18 cellular contexts compared by ENCODE assay signal in the genomic region with DNA sequence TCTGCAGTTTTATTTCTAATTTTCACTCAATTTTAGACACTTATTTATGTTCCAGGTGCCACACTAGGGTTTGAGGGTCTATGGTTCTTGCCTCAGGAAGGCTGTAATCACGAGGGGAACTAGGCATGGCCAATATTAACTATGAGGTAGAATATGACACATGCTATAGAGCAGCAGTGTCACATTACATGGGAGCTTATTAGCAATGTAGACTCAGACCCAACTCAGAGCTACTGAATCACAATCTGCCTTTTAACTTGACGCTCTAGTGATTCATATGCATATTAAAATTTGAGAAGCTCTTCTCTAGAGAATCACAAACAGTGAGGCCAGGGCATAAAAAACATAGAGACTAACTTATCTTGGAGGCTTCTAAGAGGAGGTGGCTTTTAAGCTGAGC. TPM values are rescaled to one million over a fixed set of nuclear protein-coding genes. Genes with fewer than 3 reads are reported as not detected.
A peak's percentile ranks its signal among the peaks of the same experiment; 100 is the strongest.
DNase-seq lines count a peak whose midpoint lies in the region; ATAC-seq and TF ChIP-seq lines count a peak whose summit lies in the region.
"Had no signal": no experiment of that assay in that cellular context is flagged by ENCODE, and none has a peak within 500 bp of the region (broad histone marks: within the 10 kb centered on the region; RNA-seq: fewer than 3 reads in every experiment).

No MANE protein-coding gene starts in this region.

- H3K27me3 ChIP-seq in MG63 (no peaks in the 10 kb centered on the region), osteoblast (ENCODE audit: insufficient read depth, low read length) (peaks cover 2% of the 10 kb centered on the region)

- no peaks in the 10 kb centered on the region for H3K9me3 Mint-ChIP-seq in activated CD8-positive, alpha-beta T cell treated with anti-CD3 and anti-CD28 coated beads, Interleukin-2, amount 10 ng/mL, durations not matched to agents 7 days and 5 days (ENCODE audit: insufficient read depth)
- H3K9me3 Mint-ChIP-seq: activated CD8-positive, alpha-beta T cell treated with anti-CD3 and anti-CD28 coated beads for 36 hours; activated T-helper 1 cell treated with anti-CD3 and anti-CD28 coated beads, Interleukin-12 subunit alpha, Interleukin-12 subunit beta, Interleukin-2, Interleukin-4 antibody, amounts not matched to agents 30 ng/mL and 10 ng/mL and 1 ng/mL, durations not matched to agents 14 hours and 24 hours and 36 hours had no signal

- DNase-seq in GM04504 (ENCODE audit: low read depth) (peak; percentile 55), MG63 (peak; percentile 11), choroid plexus epithelial cell (ENCODE audit: low read depth) (peak; percentile 5), osteoblast (ENCODE audit: insufficient read length, low spot score, missing footprints) (peak; percentile 48), glomerular visceral epithelial cell (ENCODE audit: extremely low spot score) (no peak)
- no peak for DNase-seq in activated CD8-positive, alpha-beta T cell treated with anti-CD3 and anti-CD28 coated beads, Interleukin-2, amount 10 ng/mL, durations not matched to agents 7 days and 5 days
- DNase-seq in activated CD8-positive, alpha-beta memory T cell treated with anti-CD3 and anti-CD28 coated beads, Interleukin-2, amount 50 U/mL, for 4 hours, result no peak
- DNase-seq: activated CD8-positive, alpha-beta T cell treated with anti-CD3 and anti-CD28 coated beads for 36 hours; DMS79 treated with DMSO at 0.1 percent for 48 hours; NCI-H1694 treated with DMSO at 0.1 percent for 48 hours; NCI-H524; stimulated activated CD4-positive, alpha-beta T cell treated with anti-CD3 and anti-CD28 coated beads, Interleukin-12 subunit alpha, Interleukin-12 subunit beta, amount 100 ng/mL, for 4 hours; stimulated activated naive CD8-positive, alpha-beta T cell treated with anti-CD3 and anti-CD28 coated beads, Interleukin-15, Interleukin-2, amounts not matched to agents 100 U/mL and 50 U/mL, for 24 hours had no signal

- no peaks in the 10 kb centered on the region for H4K20me1 ChIP-seq in osteoblast (ENCODE audit: insufficient read depth, low read length)

- POLR2A ChIA-PET in activated CD8-positive, alpha-beta T cell treated with anti-CD3 and anti-CD28 coated beads, Interleukin-2, amount 10 ng/mL, durations not matched to agents 7 days and 5 days (lab: Charles Lee), result no interaction called here

- no peak overlapping the region for H2AFZ ChIP-seq in osteoblast (ENCODE audit: low read length)

- CTCF ChIA-PET in activated CD8-positive, alpha-beta T cell treated with anti-CD3 and anti-CD28 coated beads, Interleukin-2, amount 10 ng/mL, durations not matched to agents 7 days and 5 days (lab: Charles Lee), result no interaction called here

- no peak overlapping the region for H3K4me3 Mint-ChIP-seq in activated CD8-positive, alpha-beta T cell treated with anti-CD3 and anti-CD28 coated beads, Interleukin-2, amount 10 ng/mL, durations not matched to agents 7 days and 5 days
- H3K4me3 Mint-ChIP-seq: activated CD8-positive, alpha-beta T cell treated with anti-CD3 and anti-CD28 coated beads for 36 hours; activated T-helper 1 cell treated with anti-CD3 and anti-CD28 coated beads, Interleukin-12 subunit alpha, Interleukin-12 subunit beta, Interleukin-2, Interleukin-4 antibody, amounts not matched to agents 30 ng/mL and 10 ng/mL and 1 ng/mL, durations not matched to agents 14 hours and 24 hours and 36 hours; memory B cell; natural killer cell treated with Interleukin-12 subunit alpha and Interleukin-12 subunit beta and Interleukin-15 and Interleukin-18, amount 100 ng/mL, for 72 hours had no signal

- no peaks in the 10 kb centered on the region for H3K36me3 Mint-ChIP-seq in activated CD8-positive, alpha-beta T cell treated with anti-CD3 and anti-CD28 coated beads, Interleukin-2, amount 10 ng/mL, durations not matched to agents 7 days and 5 days (ENCODE audit: low read depth)
- H3K36me3 Mint-ChIP-seq: memory B cell; natural killer cell treated with Interleukin-12 subunit alpha and Interleukin-12 subunit beta and Interleukin-15 and Interleukin-18, amount 100 ng/mL, for 72 hours had no signal

- no peaks in the 10 kb centered on the region for H3K79me2 ChIP-seq in osteoblast (ENCODE audit: insufficient read depth, low read length)

- H3K4me1 Mint-ChIP-seq in activated CD8-positive, alpha-beta T cell treated with anti-CD3 and anti-CD28 coated beads, Interleukin-2, amount 10 ng/mL, durations not matched to agents 7 days and 5 days (ENCODE audit: low read depth), result no peaks in the 10 kb centered on the region
- H3K4me1 Mint-ChIP-seq: memory B cell had no signal

- peaks cover 37% of the 10 kb centered on the region for H3K27me3 Mint-ChIP-seq in activated CD8-positive, alpha-beta T cell treated with anti-CD3 and anti-CD28 coated beads, Interleukin-2, amount 10 ng/mL, durations not matched to agents 7 days and 5 days (ENCODE audit: low read depth)

- H3K36me3 ChIP-seq in MG63 (no peaks in the 10 kb centered on the region), osteoblast (ENCODE audit: insufficient read depth, low read length) (no peaks in the 10 kb centered on the region)

- TF ChIP-seq CTCF in choroid plexus epithelial cell (conservative IDR thresholded peaks at IDR 0.05; ENCODE audit: low read depth, low read length) (no peak), osteoblast (IDR thresholded peaks at IDR 0.05; ENCODE audit: extremely low read depth, low read depth, low read length) (no peak)

- peak overlapping the region; percentile 62 for H3K27ac ChIP-seq in osteoblast (ENCODE audit: low read depth, low read length)
- H3K27ac ChIP-seq: VCaP had no signal

- no peak for ATAC-seq in HG03457 (IDR thresholded peaks at IDR 0.05; ENCODE audit: unreplicated experiment)
- ATAC-seq in activated CD8-positive, alpha-beta T cell treated with anti-CD3 and anti-CD28 coated beads, Interleukin-2, amount 10 ng/mL, durations not matched to agents 7 days and 5 days, result no peak
- ATAC-seq: activated CD8-positive, alpha-beta T cell treated with anti-CD3 and anti-CD28 coated beads for 36 hours; natural killer cell treated with Interleukin-12 subunit alpha and Interleukin-12 subunit beta and Interleukin-15 and Interleukin-18, amount 100 ng/mL, for 72 hours; stimulated activated naive CD8-positive, alpha-beta T cell treated with anti-CD3 and anti-CD28 coated beads, Interleukin-15, Interleukin-2, amounts not matched to agents 100 U/mL and 50 U/mL, for 24 hours had no signal

- no peak overlapping the region for H3K27ac Mint-ChIP-seq in activated CD8-positive, alpha-beta T cell treated with anti-CD3 and anti-CD28 coated beads, Interleukin-2, amount 10 ng/mL, durations not matched to agents 7 days and 5 days
- H3K27ac Mint-ChIP-seq: activated CD8-positive, alpha-beta T cell treated with anti-CD3 and anti-CD28 coated beads for 36 hours; activated T-helper 1 cell treated with anti-CD3 and anti-CD28 coated beads, Interleukin-12 subunit alpha, Interleukin-12 subunit beta, Interleukin-2, Interleukin-4 antibody, amounts not matched to agents 30 ng/mL and 10 ng/mL and 1 ng/mL, durations not matched to agents 14 hours and 24 hours and 36 hours; memory B cell; natural killer cell treated with Interleukin-12 subunit alpha and Interleukin-12 subunit beta and Interleukin-15 and Interleukin-18, amount 100 ng/mL, for 72 hours had no signal

- H3K4me2 ChIP-seq in osteoblast (ENCODE audit: insufficient read depth, low read length), result peak overlapping the region; percentile 35

- no peak overlapping the region for H3K4me3 ChIP-seq in MG63
- H3K4me3 ChIP-seq in choroid plexus epithelial cell (ENCODE audit: low read depth, low read length), result no peak overlapping the region
- no peak overlapping the region for H3K4me3 ChIP-seq in osteoblast (ENCODE audit: insufficient read depth, low read length)

- peaks cover 5% of the 10 kb centered on the region for H3K4me1 ChIP-seq in osteoblast (ENCODE audit: insufficient read depth, low read length)

- H3K9me3 ChIP-seq in MG63 (peaks cover 6% of the 10 kb centered on the region), osteoblast (ENCODE audit: low read depth, low read length) (no peaks in the 10 kb centered on the region)

RNA-seq across cellular contexts. Expression of gene MRPL3, which starts 32.8 kb away (rescaled TPM):
- 334 and 451 TPM in 2 replicates for total RNA-seq in MG63 (2014; rRNA removed; shearing (Covaris generic); ENCODE audit: low replicate concordance)
- total RNA-seq in osteoblast, result 82.8 and 92.6 TPM in 2 replicates
- total RNA-seq in activated CD8-positive, alpha-beta T cell treated with anti-CD3 and anti-CD28 coated beads, Interleukin-2, amount 10 ng/mL, durations not matched to agents 7 days and 5 days, result 10 to 100 TPM; 75.2 to 83.0 TPM

Comparison
In these comparisons a context has a peak if more than half of its experiments do, and no peak if none do; other contexts are left out.
1. DNase-seq: peak in GM04504 (single experiment), MG63 (single experiment), choroid plexus epithelial cell (single experiment) and osteoblast (single experiment); none in activated CD8-positive, alpha-beta T cell treated with anti-CD3 and anti-CD28 coated beads, Interleukin-2, amount 10 ng/mL, durations not matched to agents 7 days and 5 days (single experiment), glomerular visceral epithelial cell (single experiment) and activated CD8-positive, alpha-beta memory T cell treated with anti-CD3 and anti-CD28 coated beads, Interleukin-2, amount 50 U/mL, for 4 hours (single experiment).